24 cellular contexts compared by ENCODE assay signal in the genomic region with DNA sequence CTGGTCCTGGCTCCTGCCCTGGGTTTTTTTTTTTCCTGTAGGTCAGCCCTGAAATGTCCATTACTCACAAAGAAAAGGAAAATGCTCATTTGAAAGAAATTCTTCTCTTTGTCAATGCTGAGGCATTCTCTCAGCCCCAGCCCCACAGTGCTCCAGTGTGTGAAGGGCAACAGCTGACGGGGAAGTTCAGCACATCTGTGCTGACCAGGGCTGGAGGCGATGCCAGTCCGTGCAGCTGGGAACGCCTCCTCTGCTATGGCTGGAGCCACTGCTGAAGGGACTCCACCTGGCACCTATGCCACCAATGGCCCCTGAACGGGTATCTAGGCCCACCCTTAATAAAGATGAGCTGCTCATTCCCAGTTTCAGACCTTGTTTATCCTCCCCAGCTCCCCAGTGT.
DNase-seq lines count a peak whose midpoint lies in the region; ATAC-seq, FAIRE-seq and TF ChIP-seq lines count a peak whose summit lies in the region.
"Had no signal": no experiment of that assay in that cellular context is flagged by ENCODE, and none has a peak within 500 bp of the region (broad histone marks: within the 10 kb centered on the region; RNA-seq: fewer than 3 reads in every experiment).

No MANE protein-coding gene starts in this region.

- H3K4me3 Mint-ChIP-seq in natural killer cell treated with Interleukin-12 subunit alpha and Interleukin-12 subunit beta and Interleukin-15 and Interleukin-18, amount 100 ng/mL, for 72 hours, result no peak overlapping the region
- no peak overlapping the region for H3K4me3 Mint-ChIP-seq in activated T-helper 1 cell treated with anti-CD3 and anti-CD28 coated beads, Interleukin-12 subunit alpha, Interleukin-12 subunit beta, Interleukin-2, Interleukin-4 antibody, amounts not matched to agents 30 ng/mL and 10 ng/mL and 1 ng/mL, durations not matched to agents 14 hours and 24 hours and 36 hours
- H3K4me3 Mint-ChIP-seq: HFFc6, IgD-negative memory B cell had no signal

- no peak overlapping the region for H2BK120ac ChIP-seq in H1 (replicated peaks; ENCODE audit: low read depth, low read length)

- no peak overlapping the region for H3K56ac ChIP-seq in H1 (replicated peaks; ENCODE audit: insufficient read length, low read depth, low read length)

- no peak overlapping the region for H4K91ac ChIP-seq in H1 (replicated peaks; ENCODE audit: insufficient read length, low read length)

- H3K14ac ChIP-seq in H1 (ENCODE audit: insufficient read length), result no peak overlapping the region

- no peak overlapping the region for H2AK5ac ChIP-seq in H1 (ENCODE audit: low read depth, low read length)

- H3K4me1 ChIP-seq in H1 (replicated peaks in 1 of 4; ENCODE audit: control insufficient read depth in 3 of 4, insufficient read depth in 4 of 4, low read length in 3 of 4), result peaks cover 0 to 6% (median 0%) of the 10 kb centered on the region in 4 experiments; a peak in 1 of 7 replicates
- peaks cover 35% of the 10 kb centered on the region for H3K4me1 ChIP-seq in psoas muscle
- H3K4me1 ChIP-seq: HAP-1, Peyer's patch, SJSA1 had no signal

- POLR2A ChIA-PET in H1 (lab: Charles Lee; ENCODE audit: partially characterized antibody) (interaction anchor here (1.3 kb wide), 1 partner anchor 21 kb away, joined by 3 read pairs; no protein-coding TSS in a partner anchor), GM10248 (lab: Yijun Ruan, JAX) (no interaction called here)

- TF ChIP-seq CTCF in H1 (IDR thresholded peaks at IDR 0.05; ENCODE audit: control extremely low read depth in 1 of 3, insufficient read depth in 1 of 3, low read depth in 1 of 3, low read length in 3 of 3), result no peak
- TF ChIP-seq CTCF in psoas muscle (IDR thresholded peaks at IDR 0.05), result no peak
- TF ChIP-seq CTCF in GM10248 (IDR thresholded peaks at IDR 0.05; ENCODE audit: control extremely low read depth, extremely low read depth, low read depth, missing control alignments), result no peak

- CTCF ChIA-PET in H1 (lab: Charles Lee; ENCODE audit: partially characterized antibody), result interaction anchor here (1.0 to 1.7 kb wide), 6 partner anchors 8 to 738 kb away, joined by 3 to 5 read pairs (median 4); no protein-coding TSS in a partner anchor
- CTCF ChIA-PET in GM10248 (lab: Yijun Ruan, JAX), result no interaction called here

- H3K4me3 ChIP-seq in H1 (ENCODE audit: extremely low read depth in 1 of 4, insufficient read depth in 2 of 4, low read depth in 3 of 4, low read length in 4 of 4) (no peak overlapping the region), psoas muscle (no peak overlapping the region)
- H3K4me3 ChIP-seq: GM23248, HAP-1, Peyer's patch, SJSA1 had no signal

- no peak overlapping the region for H2BK20ac ChIP-seq in H1 (ENCODE audit: low read length)

- no peak for TF ChIP-seq EP300 in H1 (IDR thresholded peaks at IDR 0.05; ENCODE audit: borderline replicate concordance in 1 of 2, low read depth in 2 of 2, low read length in 2 of 2)

- H2AFZ ChIP-seq in H1 (ENCODE audit: low read length), result no peak overlapping the region
- H2AFZ ChIP-seq: GM23248 had no signal

- DNase-seq in HTR-8/SVneo (ENCODE audit: insufficient read length, low spot score) (no peak), H1 (ENCODE audit: low read depth in 1 of 2, low spot score in 2 of 2) (no peak), left ventricle myocardium superior (peak; percentile 63), psoas muscle (peak in 1 of 2 donors; percentile 67), AG08396 (ENCODE audit: low spot score) (no peak), GM10248 (ENCODE audit: extremely low spot score) (no peak)
- DNase-seq in natural killer cell treated with Interleukin-12 subunit alpha and Interleukin-12 subunit beta and Interleukin-15 and Interleukin-18, amount 100 ng/mL, for 72 hours (ENCODE audit: low spot score), result no peak
- DNase-seq in activated T-helper 1 cell treated with anti-CD3 and anti-CD28 coated beads, Interleukin-12 subunit alpha, Interleukin-12 subunit beta, Interleukin-2, Interleukin-4 antibody, amounts not matched to agents 30 ng/mL and 10 ng/mL and 1 ng/mL, durations not matched to agents 14 hours and 24 hours and 36 hours (ENCODE audit: low spot score), result no peak
- DNase-seq: 8988T, ACHN, Calu3, GM23248, HFFc6, Karpas-422, NCI-H1092, NCI-H1417 treated with DMSO at 0.1 percent for 48 hours, NCI-H1694 treated with DMSO at 0.1 percent for 48 hours, NCI-H2081, NCI-H2227 treated with DMSO at 0.1 percent for 48 hours, NCI-H526 treated with DMSO at 0.1 percent for 48 hours, Peyer's patch had no signal

- peaks cover 0 to 2% of the 10 kb centered on the region in 2 experiments for H4K20me1 ChIP-seq in H1 (replicated peaks in 1 of 2; ENCODE audit: control insufficient read depth in 1 of 2, insufficient read depth in 2 of 2, low read length in 2 of 2)

- H2BK5ac ChIP-seq in H1 (ENCODE audit: low read depth, low read length), result no peak overlapping the region

- H3K27me3 Mint-ChIP-seq in natural killer cell treated with Interleukin-12 subunit alpha and Interleukin-12 subunit beta and Interleukin-15 and Interleukin-18, amount 100 ng/mL, for 72 hours, result peaks cover 14 to 15% of the 10 kb centered on the region in 2 donors
- peaks cover 5% of the 10 kb centered on the region for H3K27me3 Mint-ChIP-seq in activated T-helper 1 cell treated with anti-CD3 and anti-CD28 coated beads, Interleukin-12 subunit alpha, Interleukin-12 subunit beta, Interleukin-2, Interleukin-4 antibody, amounts not matched to agents 30 ng/mL and 10 ng/mL and 1 ng/mL, durations not matched to agents 14 hours and 24 hours and 36 hours (ENCODE audit: insufficient read depth)

- no peaks in the 10 kb centered on the region for H3K36me3 ChIP-seq in H1 (ENCODE audit: control insufficient read depth in 2 of 4, insufficient read depth in 4 of 4, low read length in 3 of 4)
- H3K36me3 ChIP-seq in psoas muscle (ENCODE audit: insufficient read depth in 1 of 2, low read depth in 1 of 2), result no peaks in the 10 kb centered on the region
- H3K36me3 ChIP-seq: HAP-1, Peyer's patch, SJSA1 had no signal

- no peak for TF ChIP-seq POLR2A in H1 (IDR thresholded peaks at IDR 0.05; ENCODE audit: control extremely low read depth in 1 of 2, low read depth in 2 of 2, low read length in 2 of 2)

- no peaks in the 10 kb centered on the region for H3K23me2 ChIP-seq in H1 (ENCODE audit: low read depth, low read length)

- WGBS in H1 (ENCODE audit: extremely low coverage in 1 of 2, insufficient coverage in 1 of 2, insufficient read length in 1 of 2, insufficient replicate concordance in 2 of 2, low coverage in 1 of 2, low lambda C conversion rate in 2 of 2, missing lambda C conversion rate in 1 of 2), 2 experiments, result 89% methylated on average over 5 of the region's 5 CpGs; no CpG with 5 or more reads in 1 of the 2 experiments
- 20 to 26% (median 25%) methylated on average over 5 of the region's 5 CpGs for WGBS in psoas muscle, 3 donors

- H3K9me3 Mint-ChIP-seq in natural killer cell treated with Interleukin-12 subunit alpha and Interleukin-12 subunit beta and Interleukin-15 and Interleukin-18, amount 100 ng/mL, for 72 hours, result no peaks in the 10 kb centered on the region
- H3K9me3 Mint-ChIP-seq in activated T-helper 1 cell treated with anti-CD3 and anti-CD28 coated beads, Interleukin-12 subunit alpha, Interleukin-12 subunit beta, Interleukin-2, Interleukin-4 antibody, amounts not matched to agents 30 ng/mL and 10 ng/mL and 1 ng/mL, durations not matched to agents 14 hours and 24 hours and 36 hours, result no peaks in the 10 kb centered on the region
- H3K9me3 Mint-ChIP-seq: HFFc6, IgD-negative memory B cell had no signal

- intact Hi-C loops in left ventricle myocardium superior (cut with micrococcal nuclease) (no loop called here), psoas muscle (cut with DNase I) (no loop called here)
- intact Hi-C loops in activated T-helper 1 cell treated with anti-CD3 and anti-CD28 coated beads, Interleukin-12 subunit alpha, Interleukin-12 subunit beta, Interleukin-2, Interleukin-4 antibody, amounts not matched to agents 30 ng/mL and 10 ng/mL and 1 ng/mL, durations not matched to agents 14 hours and 24 hours and 36 hours (cut with micrococcal nuclease), result no loop called here

- H3K27ac Mint-ChIP-seq in natural killer cell treated with Interleukin-12 subunit alpha and Interleukin-12 subunit beta and Interleukin-15 and Interleukin-18, amount 100 ng/mL, for 72 hours, result no peak overlapping the region
- H3K27ac Mint-ChIP-seq in activated T-helper 1 cell treated with anti-CD3 and anti-CD28 coated beads, Interleukin-12 subunit alpha, Interleukin-12 subunit beta, Interleukin-2, Interleukin-4 antibody, amounts not matched to agents 30 ng/mL and 10 ng/mL and 1 ng/mL, durations not matched to agents 14 hours and 24 hours and 36 hours, result no peak overlapping the region
- H3K27ac Mint-ChIP-seq: HFFc6, IgD-negative memory B cell had no signal

- no peak overlapping the region for H3K27ac ChIP-seq in H1 (ENCODE audit: low read depth, low read length)
- H3K27ac ChIP-seq in psoas muscle, result peak overlapping the region; percentile 92
- H3K27ac ChIP-seq: GM23248, Peyer's patch, SJSA1 had no signal

- H3K4me1 Mint-ChIP-seq in natural killer cell treated with Interleukin-12 subunit alpha and Interleukin-12 subunit beta and Interleukin-15 and Interleukin-18, amount 100 ng/mL, for 72 hours (ENCODE audit: low read depth in 2 of 2), result peaks cover 0 to 10% of the 10 kb centered on the region in 2 donors
- H3K4me1 Mint-ChIP-seq in activated T-helper 1 cell treated with anti-CD3 and anti-CD28 coated beads, Interleukin-12 subunit alpha, Interleukin-12 subunit beta, Interleukin-2, Interleukin-4 antibody, amounts not matched to agents 30 ng/mL and 10 ng/mL and 1 ng/mL, durations not matched to agents 14 hours and 24 hours and 36 hours (ENCODE audit: low read depth), result no peaks in the 10 kb centered on the region
- H3K4me1 Mint-ChIP-seq: IgD-negative memory B cell had no signal

- TF ChIP-seq RAD21 in H1 (IDR thresholded peaks at IDR 0.05 in 1 of 2, conservative IDR thresholded peaks at IDR 0.05 in 1 of 2; ENCODE audit: low read depth in 2 of 2, low read length in 2 of 2), result no peak

- H3K79me2 ChIP-seq in H1 (ENCODE audit: control insufficient read depth in 1 of 2, insufficient read depth in 2 of 2, low read length in 2 of 2), result no peaks in the 10 kb centered on the region

- 0 out of 2 replicates have a peak overlapping the region, but pooled peaks have one; percentile 11 for H2BK12ac ChIP-seq in H1 (ENCODE audit: low read depth, low read length)

- no peak overlapping the region for H4K5ac ChIP-seq in H1 (ENCODE audit: insufficient read length, low read depth, low read length)

- no peaks in the 10 kb centered on the region for H3K36me3 Mint-ChIP-seq in natural killer cell treated with Interleukin-12 subunit alpha and Interleukin-12 subunit beta and Interleukin-15 and Interleukin-18, amount 100 ng/mL, for 72 hours
- H3K36me3 Mint-ChIP-seq in activated T-helper 1 cell treated with anti-CD3 and anti-CD28 coated beads, Interleukin-12 subunit alpha, Interleukin-12 subunit beta, Interleukin-2, Interleukin-4 antibody, amounts not matched to agents 30 ng/mL and 10 ng/mL and 1 ng/mL, durations not matched to agents 14 hours and 24 hours and 36 hours (ENCODE audit: low read depth), result no peaks in the 10 kb centered on the region
- H3K36me3 Mint-ChIP-seq: IgD-negative memory B cell had no signal

- H3K4me2 ChIP-seq in H1 (ENCODE audit: insufficient read depth in 1 of 2, low read depth in 2 of 2, low read length in 2 of 2), result no peak overlapping the region

- ATAC-seq in left ventricle myocardium superior (peak; percentile 32), psoas muscle (peak in 2 of 4 donors; percentile 14 to 19)
- no peak for ATAC-seq in natural killer cell treated with Interleukin-12 subunit alpha and Interleukin-12 subunit beta and Interleukin-15 and Interleukin-18, amount 100 ng/mL, for 72 hours

- peak; percentile 51 for FAIRE-seq in HTR-8/SVneo (lab: Jason Lieb, UNC)
- FAIRE-seq in H1 (lab: Jason Lieb, UNC), result no peak

- H2BK15ac ChIP-seq in H1 (ENCODE audit: low read length), result no peak overlapping the region

- H3K9ac ChIP-seq in H1 (replicated peaks in 1 of 4; ENCODE audit: extremely low read depth in 1 of 4, low read depth in 3 of 4, low read length in 3 of 4), result no peak overlapping the region
- H3K9ac ChIP-seq: GM23248 had no signal

- H3K27me3 ChIP-seq in H1 (replicated peaks in 1 of 4; ENCODE audit: control insufficient read depth in 3 of 4, extremely low read depth in 1 of 4, insufficient read depth in 3 of 4, low read length in 3 of 4), result no peaks in the 10 kb centered on the region
- H3K27me3 ChIP-seq in psoas muscle (ENCODE audit: insufficient read depth in 3 of 3, low read length in 2 of 3), result no peaks in the 10 kb centered on the region
- H3K27me3 ChIP-seq: Peyer's patch had no signal

- no peak overlapping the region for H3K4ac ChIP-seq in H1 (replicated peaks; ENCODE audit: insufficient read length, low read depth, low read length)

- H3K23ac ChIP-seq in H1 (ENCODE audit: insufficient read length), result no peak overlapping the region

- H3K79me1 ChIP-seq in H1 (ENCODE audit: low read depth, low read length), result no peaks in the 10 kb centered on the region

- H3K9me3 ChIP-seq in H1 (ENCODE audit: insufficient read depth in 2 of 2, low read depth in 1 of 2, low read length in 1 of 2) (peaks cover 3 to 5% of the 10 kb centered on the region in 2 experiments; a peak in 1 of 4 replicates), psoas muscle (no peaks in the 10 kb centered on the region)
- H3K9me3 ChIP-seq: HAP-1, Peyer's patch had no signal

- H4K8ac ChIP-seq in H1 (ENCODE audit: extremely low read depth, insufficient read depth, low read length), result no peak overlapping the region

- no peak overlapping the region for H3K18ac ChIP-seq in H1 (ENCODE audit: extremely low read depth, low read length)
